ENCODE assay signal across 14 cellular contexts in genomic region chr10:31358688-31359330, GRCh38. TPM values are rescaled to one million over a fixed set of nuclear protein-coding genes. Genes with fewer than 3 reads are reported as not detected.
DNase-seq lines count a peak whose midpoint lies in the region; FAIRE-seq and TF ChIP-seq lines count a peak whose summit lies in the region.
"Had no signal": no experiment of that assay in that cellular context is flagged by ENCODE, and none has a peak within 500 bp of the region (broad histone marks: within the 10 kb centered on the region; RNA-seq: fewer than 3 reads in every experiment).

No MANE protein-coding gene starts in this region.

- peaks cover 6% of the 10 kb centered on the region for H3K4me1 Mint-ChIP-seq in mesothelial cell of epicardium

- intact Hi-C loops in uterus (cut with DNase I; ENCODE audit: low total_unique reads): no loop called here

- H3K4me3 ChIP-seq in cardiac fibroblast (replicated peaks in 1 of 2; ENCODE audit: low read depth in 2 of 2, low read length in 2 of 2) (no peak overlapping the region), uterus (no peak overlapping the region)
- H3K4me3 ChIP-seq: coronary artery, heart right ventricle had no signal

- peaks cover 3% of the 10 kb centered on the region for H3K9me3 Mint-ChIP-seq in mesothelial cell of epicardium

- H3K4me1 ChIP-seq in uterus: peaks cover 0 to 14% of the 10 kb centered on the region in 2 donors

- TF ChIP-seq POLR2A in H54 (IDR thresholded peaks at IDR 0.05; ENCODE audit: low read depth, low read length) (no peak), uterus (IDR thresholded peaks at IDR 0.05) (no peak)

- TF ChIP-seq CTCF in cardiac fibroblast (IDR thresholded peaks at IDR 0.05; ENCODE audit: low read depth, low read length) (no peak), mesothelial cell of epicardium (IDR thresholded peaks at IDR 0.05; ENCODE audit: unreplicated experiment) (no peak), uterus (IDR thresholded peaks at IDR 0.05) (no peak)

- H3K9me3 ChIP-seq in uterus: no peaks in the 10 kb centered on the region

- no peaks in the 10 kb centered on the region for H3K36me3 ChIP-seq in uterus

- peak; percentile 33 for FAIRE-seq in H54 (lab: Jason Lieb, UNC)

- no peak overlapping the region for H3K4me3 Mint-ChIP-seq in mesothelial cell of epicardium
- H3K4me3 Mint-ChIP-seq: activated CD4-positive, alpha-beta memory T cell treated with anti-CD3 and anti-CD28 coated beads, Interleukin-2, amount 10 ng/mL, durations not matched to agents 7 days and 5 days had no signal

- no peaks in the 10 kb centered on the region for H3K27me3 Mint-ChIP-seq in mesothelial cell of epicardium (ENCODE audit: low read depth)
- H3K27me3 Mint-ChIP-seq: activated CD4-positive, alpha-beta memory T cell treated with anti-CD3 and anti-CD28 coated beads, Interleukin-2, amount 10 ng/mL, durations not matched to agents 7 days and 5 days; progenitor cell of endocrine pancreas had no signal

- peaks cover 6% of the 10 kb centered on the region for H3K36me3 Mint-ChIP-seq in mesothelial cell of epicardium

- H3K27me3 ChIP-seq in uterus: no peaks in the 10 kb centered on the region
- H3K27me3 ChIP-seq: heart right ventricle had no signal

- DNase-seq in H54 (ENCODE audit: insufficient read length, low spot score) (no peak), cardiac fibroblast (ENCODE audit: low read depth in 2 of 2) (peak; percentile 49 to 50), mesothelial cell of epicardium (ENCODE audit: low spot score in 2 of 2, unreplicated experiment in 2 of 2) (no peak), uterus (no peak), HT-29 (ENCODE audit: low spot score) (no peak), NCI-H2227 treated with DMSO at 0.1 percent for 48 hours (lab: John Stamatoyannopoulos, UW) (no peak)
- DNase-seq in activated CD4-positive, alpha-beta T cell treated with anti-CD3 and anti-CD28 coated beads for 4 hours: no peak
- DNase-seq: activated CD4-positive, alpha-beta memory T cell treated with anti-CD3 and anti-CD28 coated beads, Interleukin-2, amount 10 ng/mL, durations not matched to agents 7 days and 5 days; erythroblast; H7; heart right ventricle; NCI-H2029 treated with DMSO at 0.1 percent for 48 hours had no signal

- peak overlapping the region; percentile 11 to 50 for H3K27ac ChIP-seq in uterus
- H3K27ac ChIP-seq: coronary artery, heart right ventricle had no signal

- H3K27ac Mint-ChIP-seq in mesothelial cell of epicardium: peak overlapping the region; percentile 47
- H3K27ac Mint-ChIP-seq: activated CD4-positive, alpha-beta memory T cell treated with anti-CD3 and anti-CD28 coated beads, Interleukin-2, amount 10 ng/mL, durations not matched to agents 7 days and 5 days; progenitor cell of endocrine pancreas had no signal

RNA-seq across cellular contexts. Expression of gene ZEB1, which starts 39.8 kb away (rescaled TPM):
- total RNA-seq in mesothelial cell of epicardium (20.0 to 24.9 TPM (median 24.7 TPM) in 3 replicates), uterus (100 to 1,000 TPM in 3 of 4 donors, 10 to 100 TPM in 1; 97.6 to 229 (median 210) TPM)
- 0.37 and 1.2 TPM in 2 replicates for total RNA-seq in HT-29 (2014; rRNA removed; shearing (Covaris generic))

Comparison
In these comparisons a context has a peak if more than half of its experiments do, and no peak if none do; other contexts are left out.
1. DNase-seq: peak in cardiac fibroblast (2 of 2); none in H54 (single experiment), mesothelial cell of epicardium (0 of 2), uterus (0 of 2), HT-29 (single experiment), NCI-H2227 treated with DMSO at 0.1 percent for 48 hours (single experiment) and activated CD4-positive, alpha-beta T cell treated with anti-CD3 and anti-CD28 coated beads for 4 hours (0 of 2).